Comparison of ENCODE assay signal across 8 cellular contexts in the genomic region with DNA sequence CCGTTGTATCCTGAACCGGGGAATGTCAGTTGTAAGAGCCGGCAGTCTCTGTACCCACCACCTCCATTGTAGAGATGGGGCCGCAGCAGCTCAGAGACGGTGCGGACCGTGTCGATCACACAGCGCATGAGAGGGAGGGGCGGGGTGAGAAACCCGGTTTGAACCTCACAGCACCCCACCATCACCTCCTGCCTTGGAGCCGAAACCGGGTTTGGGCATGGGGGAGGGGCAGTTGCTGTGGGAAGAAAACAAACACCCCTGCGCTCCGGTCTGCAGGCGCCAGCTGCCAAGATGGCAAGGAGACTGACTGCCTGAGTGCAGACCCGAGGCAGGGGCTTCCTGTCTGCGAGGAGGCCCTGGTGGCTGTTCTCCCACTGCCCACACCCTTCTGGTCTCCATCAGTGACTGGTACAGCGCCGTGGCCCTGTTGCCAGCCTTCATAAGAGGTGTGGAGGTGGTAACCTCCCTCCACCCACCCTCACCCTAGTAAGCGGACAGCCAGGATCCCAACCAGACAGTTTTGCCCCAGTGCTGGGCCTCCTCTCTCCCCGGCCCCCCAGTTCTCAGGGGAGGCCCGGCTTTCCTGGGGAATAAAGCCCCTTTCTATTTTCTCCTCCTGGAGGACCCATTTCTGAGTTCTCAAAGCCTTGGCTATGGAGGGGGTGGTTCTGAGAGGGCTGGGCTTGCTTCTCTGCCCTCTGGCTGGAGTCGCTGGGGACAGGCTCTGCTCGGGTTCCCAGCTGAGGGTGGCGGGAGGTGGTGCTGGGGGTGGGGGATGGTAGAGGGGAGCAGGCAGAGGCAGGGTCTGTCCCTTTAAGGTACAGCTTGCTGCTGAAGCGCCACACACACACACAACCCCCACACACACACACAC.
DNase-seq lines count a peak whose midpoint lies in the region; ATAC-seq and TF ChIP-seq lines count a peak whose summit lies in the region.

No MANE protein-coding gene starts in this region.

- no peaks in the 10 kb centered on the region for H3K27me3 Mint-ChIP-seq in CD4-positive, alpha-beta T cell
- H3K27me3 Mint-ChIP-seq in central memory CD8-positive, alpha-beta T cell: no peaks in the 10 kb centered on the region
- no peaks in the 10 kb centered on the region for H3K27me3 Mint-ChIP-seq in natural killer cell (ENCODE audit: low read depth in 2 of 2)

- H3K9ac ChIP-seq in NT2/D1 (ENCODE audit: insufficient read length, low read depth): peak overlapping the region; percentile 73

- POLR2A ChIA-PET in CD4-positive, alpha-beta T cell (lab: Charles Lee): interaction anchor here (1.7 to 4.5 kb wide), 3 partner anchors 12 to 69 kb away, joined by 8 to 41 read pairs (median 16); a partner anchor contains a TSS

- peak; percentile 29 to 63 (median 46) for DNase-seq in CD4-positive, alpha-beta T cell
- DNase-seq in NT2/D1 (ENCODE audit: low read depth, low spot score) (no peak), natural killer cell (peak; percentile 58), GM19240 (ENCODE audit: insufficient read length, low spot score) (no peak)
- peak; percentile 39 to 63 for DNase-seq in central memory CD8-positive, alpha-beta T cell (ENCODE audit: low spot score in 2 of 2)

- peak overlapping the region; percentile 33 for H3K4me3 ChIP-seq in NT2/D1 (ENCODE audit: insufficient read length, low read depth)

- H3K9me3 ChIP-seq in CD4-positive, alpha-beta T cell (ENCODE audit: control insufficient read depth, low read length): no peaks in the 10 kb centered on the region
- no peaks in the 10 kb centered on the region for H3K9me3 ChIP-seq in NT2/D1 (ENCODE audit: insufficient read depth, low read length)

- no peaks in the 10 kb centered on the region for H3K36me3 Mint-ChIP-seq in CD4-positive, alpha-beta T cell (ENCODE audit: low read depth)
- H3K36me3 Mint-ChIP-seq in central memory CD8-positive, alpha-beta T cell (ENCODE audit: insufficient read depth): peaks cover 4% of the 10 kb centered on the region
- H3K36me3 Mint-ChIP-seq in natural killer cell: no peaks in the 10 kb centered on the region

- no peak for TF ChIP-seq CTCF in CD4-positive, alpha-beta T cell (IDR thresholded peaks at IDR 0.05)
- TF ChIP-seq CTCF in natural killer cell (IDR thresholded peaks at IDR 0.05): no peak

- no peaks in the 10 kb centered on the region for H3K27me3 ChIP-seq in CD4-positive, alpha-beta T cell (ENCODE audit: control insufficient read depth, insufficient read depth, low read length)
- peaks cover 10% of the 10 kb centered on the region for H3K27me3 ChIP-seq in NT2/D1 (ENCODE audit: insufficient read depth, insufficient read length)

- H3K4me3 Mint-ChIP-seq in CD4-positive, alpha-beta T cell: peak overlapping the region; percentile 81
- peak overlapping the region; percentile 77 for H3K4me3 Mint-ChIP-seq in central memory CD8-positive, alpha-beta T cell
- peak overlapping the region; percentile 66 for H3K4me3 Mint-ChIP-seq in natural killer cell

- ATAC-seq in CD4-positive, alpha-beta T cell (ENCODE audit: poor library complexity): peak; percentile 61
- peak; percentile 73 for ATAC-seq in central memory CD8-positive, alpha-beta T cell (replicated peaks; ENCODE audit: extremely low read depth, poor library complexity, severe bottlenecking)
- ATAC-seq in natural killer cell (peak; percentile 64 to 77 (median 66)), GM18907 (IDR thresholded peaks at IDR 0.05; ENCODE audit: unreplicated experiment) (no peak), HG02981 (IDR thresholded peaks at IDR 0.05; ENCODE audit: unreplicated experiment) (no peak), HG03439 (IDR thresholded peaks at IDR 0.05; ENCODE audit: unreplicated experiment) (no peak)

- H3K27ac ChIP-seq in CD4-positive, alpha-beta T cell (ENCODE audit: low read depth, low read length): peak overlapping the region; percentile 70

- peaks cover 39% of the 10 kb centered on the region for H3K4me1 ChIP-seq in NT2/D1 (ENCODE audit: insufficient read depth, insufficient read length)

- no peaks in the 10 kb centered on the region for H3K9me3 Mint-ChIP-seq in CD4-positive, alpha-beta T cell
- H3K9me3 Mint-ChIP-seq in central memory CD8-positive, alpha-beta T cell: no peaks in the 10 kb centered on the region
- no peaks in the 10 kb centered on the region for H3K9me3 Mint-ChIP-seq in natural killer cell

- H3K36me3 ChIP-seq in NT2/D1 (ENCODE audit: insufficient read depth, insufficient read length, low read length): no peaks in the 10 kb centered on the region

- H3K4me1 Mint-ChIP-seq in CD4-positive, alpha-beta T cell (ENCODE audit: low read depth): peaks cover 68% of the 10 kb centered on the region
- H3K4me1 Mint-ChIP-seq in central memory CD8-positive, alpha-beta T cell: peaks cover 58% of the 10 kb centered on the region
- H3K4me1 Mint-ChIP-seq in natural killer cell: peaks cover 54 to 67% of the 10 kb centered on the region in 2 donors

- intact Hi-C loops in CD4-positive, alpha-beta T cell (cut with DNase I, micrococcal nuclease): no loop called here
- intact Hi-C loops in natural killer cell (cut with micrococcal nuclease): no loop called here

- H3K27ac Mint-ChIP-seq in CD4-positive, alpha-beta T cell: peak overlapping the region; percentile 88
- peak overlapping the region; percentile 56 for H3K27ac Mint-ChIP-seq in central memory CD8-positive, alpha-beta T cell (ENCODE audit: low read depth)
- H3K27ac Mint-ChIP-seq in natural killer cell: peak overlapping the region; percentile 88 to 91

- CTCF ChIA-PET in CD4-positive, alpha-beta T cell (lab: Charles Lee): interaction anchor here (1.0 kb wide), 1 partner anchor 14 kb away, joined by 3 read pairs; no protein-coding TSS in a partner anchor

Comparison
In these comparisons a context has a peak if more than half of its experiments do, and no peak if none do; other contexts are left out.
1. ATAC-seq: peak in CD4-positive, alpha-beta T cell (single experiment), central memory CD8-positive, alpha-beta T cell (single experiment) and natural killer cell (3 of 3); none in GM18907 (single experiment), HG02981 (single experiment) and HG03439 (single experiment).
2. DNase-seq: peak in CD4-positive, alpha-beta T cell (10 of 10), central memory CD8-positive, alpha-beta T cell (2 of 2) and natural killer cell (single experiment); none in NT2/D1 (single experiment) and GM19240 (single experiment).
3. Peak in every context shown above with its lines, with median percentiles within 50 percentile points of each other: H3K27ac Mint-ChIP-seq and H3K4me3 Mint-ChIP-seq.